ENCODE assay signal across 15 cellular contexts in the genomic region with DNA sequence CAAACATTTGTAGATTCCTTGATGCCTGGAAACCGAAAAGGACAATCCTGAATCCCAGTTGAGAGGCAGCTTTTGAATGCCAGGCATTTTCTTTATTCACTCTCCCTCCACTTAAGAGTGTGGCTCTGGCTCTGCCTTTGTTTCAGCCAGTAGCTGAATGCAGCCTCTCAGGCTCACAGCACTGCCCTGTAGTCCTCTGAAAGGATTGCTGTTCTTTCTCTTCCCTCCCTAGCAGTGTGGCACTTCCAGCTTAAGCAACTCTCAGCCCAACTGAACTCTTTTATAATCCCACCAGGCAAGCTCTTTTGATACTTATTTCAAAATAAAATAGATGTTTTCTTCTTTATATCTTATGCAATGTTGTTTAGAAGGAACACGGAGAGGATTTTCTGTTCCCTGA.
DNase-seq lines count a peak whose midpoint lies in the region; ATAC-seq and TF ChIP-seq lines count a peak whose summit lies in the region.
"Had no signal": no experiment of that assay in that cellular context is flagged by ENCODE, and none has a peak within 500 bp of the region (broad histone marks: within the 10 kb centered on the region; RNA-seq: fewer than 3 reads in every experiment).

No MANE protein-coding gene starts in this region.

- peak overlapping the region; percentile 85 for H3K27ac Mint-ChIP-seq in GM23338
- H3K27ac Mint-ChIP-seq in stimulated activated naive B cell treated with anti-CD40 and anti-IgM and Interleukin-4, amounts not matched to agents 10 μg/mL and 1 μg/mL and 100 μg/mL, for 72 hours = no peak overlapping the region

- peak overlapping the region; percentile 83 for H3K27ac ChIP-seq in GM23338 (ENCODE audit: low read depth)
- H3K27ac ChIP-seq in hepatocyte = peak overlapping the region; percentile 41
- H3K27ac ChIP-seq: BLaER1, prostate gland had no signal

- 0 out of 3 replicates have a peak, but pooled peaks cover 3% of the 10 kb centered on the region for H3K9me3 Mint-ChIP-seq in GM23338
- no peaks in the 10 kb centered on the region for H3K9me3 Mint-ChIP-seq in stimulated activated naive B cell treated with anti-CD40 and anti-IgM and Interleukin-4, amounts not matched to agents 10 μg/mL and 1 μg/mL and 100 μg/mL, for 72 hours

- peaks cover 4% of the 10 kb centered on the region; the same call in 1 of the 3 replicates for H3K36me3 Mint-ChIP-seq in GM23338 (ENCODE audit: low read depth)
- no peaks in the 10 kb centered on the region for H3K36me3 Mint-ChIP-seq in stimulated activated naive B cell treated with anti-CD40 and anti-IgM and Interleukin-4, amounts not matched to agents 10 μg/mL and 1 μg/mL and 100 μg/mL, for 72 hours

- H3K4me3 ChIP-seq in GM23338 = no peak overlapping the region
- H3K4me3 ChIP-seq in hepatocyte = no peak overlapping the region
- H3K4me3 ChIP-seq: BLaER1, prostate gland had no signal

- no peaks in the 10 kb centered on the region for H3K9me2 ChIP-seq in GM23338 (ENCODE audit: insufficient read depth)
- no peaks in the 10 kb centered on the region for H3K9me2 ChIP-seq in hepatocyte (replicated peaks; ENCODE audit: insufficient read depth)

- H3K27me3 ChIP-seq in GM23338 (ENCODE audit: insufficient read depth) (no peaks in the 10 kb centered on the region), hepatocyte (no peaks in the 10 kb centered on the region)
- H3K27me3 ChIP-seq: BLaER1 had no signal

- H3K4me3 Mint-ChIP-seq in GM23338 = no peak overlapping the region
- H3K4me3 Mint-ChIP-seq in stimulated activated naive B cell treated with anti-CD40 and anti-IgM and Interleukin-4, amounts not matched to agents 10 μg/mL and 1 μg/mL and 100 μg/mL, for 72 hours = no peak overlapping the region

- WGBS in hepatocyte (ENCODE audit: low lambda C conversion rate, missing lambda C conversion rate) = 41% methylated on average over 2 of the region's 2 CpGs

- H3K4me1 ChIP-seq in GM23338 (ENCODE audit: insufficient read depth) (peaks cover 30% of the 10 kb centered on the region), hepatocyte (ENCODE audit: insufficient read depth) (peaks cover 24% of the 10 kb centered on the region)
- H3K4me1 ChIP-seq: prostate gland had no signal

- H3K4me1 Mint-ChIP-seq in GM23338 = peaks cover 40% of the 10 kb centered on the region
- no peaks in the 10 kb centered on the region for H3K4me1 Mint-ChIP-seq in stimulated activated naive B cell treated with anti-CD40 and anti-IgM and Interleukin-4, amounts not matched to agents 10 μg/mL and 1 μg/mL and 100 μg/mL, for 72 hours

- H2AFZ ChIP-seq in GM23338 (no peak overlapping the region), hepatocyte (peak overlapping the region; percentile 15)

- DNase-seq in GM23338 (ENCODE audit: low spot score) (peak; percentile 84), anterior cingulate cortex (lab: John Stamatoyannopoulos, UW) (peak in 35 of 58 donors; percentile 1 to 79 (median 21)), hepatocyte (ENCODE audit: low spot score) (peak; percentile 56), pons (ENCODE audit: low spot score) (peak; percentile 43)
- no peak for DNase-seq in stimulated activated naive CD4-positive, alpha-beta T cell (lab: John Stamatoyannopoulos, UW)
- DNase-seq in stimulated activated naive B cell treated with anti-CD40 and anti-IgM and Interleukin-4, amounts not matched to agents 10 μg/mL and 1 μg/mL and 100 μg/mL, for 72 hours = no peak
- DNase-seq: dermis blood vessel endothelial cell; mammary epithelial cell; NCI-H187; stimulated activated CD4-positive, alpha-beta T cell treated with anti-CD3 and anti-CD28 coated beads, Interleukin-4, amount 100 ng/mL, for 24 hours; stimulated activated naive CD8-positive, alpha-beta T cell treated with anti-CD3 and anti-CD28 coated beads, Interleukin-15, Interleukin-2, amounts not matched to agents 100 U/mL and 50 U/mL, for 24 hours had no signal

- H3K79me2 ChIP-seq in GM23338 (replicated peaks; ENCODE audit: insufficient read depth) = no peaks in the 10 kb centered on the region
- no peaks in the 10 kb centered on the region for H3K79me2 ChIP-seq in hepatocyte

- no peak overlapping the region for H3K4me2 ChIP-seq in GM23338
- peak overlapping the region; percentile 33 for H3K4me2 ChIP-seq in hepatocyte
- H3K4me2 ChIP-seq: BLaER1 had no signal

- H3K36me3 ChIP-seq in GM23338 (ENCODE audit: insufficient read depth) = no peaks in the 10 kb centered on the region
- H3K36me3 ChIP-seq in hepatocyte (replicated peaks; ENCODE audit: insufficient read depth, low read depth) = no peaks in the 10 kb centered on the region
- H3K36me3 ChIP-seq: BLaER1, prostate gland had no signal

- no peak for TF ChIP-seq CTCF in GM23338 (conservative IDR thresholded peaks at IDR 0.05; ENCODE audit: low read depth in 2 of 2)
- TF ChIP-seq CTCF in hepatocyte (IDR thresholded peaks at IDR 0.05; ENCODE audit: poor library complexity) = no peak

- no peaks in the 10 kb centered on the region for H3K27me3 Mint-ChIP-seq in GM23338 (ENCODE audit: insufficient read depth, low read depth, poor library complexity)
- H3K27me3 Mint-ChIP-seq in stimulated activated naive B cell treated with anti-CD40 and anti-IgM and Interleukin-4, amounts not matched to agents 10 μg/mL and 1 μg/mL and 100 μg/mL, for 72 hours = no peaks in the 10 kb centered on the region

- H4K20me1 ChIP-seq in GM23338 (replicated peaks; ENCODE audit: insufficient read depth) (no peaks in the 10 kb centered on the region), hepatocyte (ENCODE audit: insufficient read depth, poor library complexity, severe bottlenecking) (no peaks in the 10 kb centered on the region)
- H4K20me1 ChIP-seq: BLaER1 had no signal

- H3F3A ChIP-seq in GM23338 (replicated peaks; ENCODE audit: low read depth) = no peaks in the 10 kb centered on the region

- ATAC-seq in GM23338 (peak; percentile 98), GM18873 (IDR thresholded peaks at IDR 0.05; ENCODE audit: low FRiP score, unreplicated experiment) (no peak), HG03135 (IDR thresholded peaks at IDR 0.05; ENCODE audit: unreplicated experiment) (no peak)
- ATAC-seq in stimulated activated naive B cell treated with anti-CD40 and anti-IgM and Interleukin-4, amounts not matched to agents 10 μg/mL and 1 μg/mL and 100 μg/mL, for 72 hours (replicated peaks) = no peak
- ATAC-seq: stimulated activated naive CD8-positive, alpha-beta T cell treated with anti-CD3 and anti-CD28 coated beads, Interleukin-15, Interleukin-2, amounts not matched to agents 100 U/mL and 50 U/mL, for 24 hours had no signal

- no peaks in the 10 kb centered on the region for H3K9me3 ChIP-seq in hepatocyte (ENCODE audit: low read depth)
- H3K9me3 ChIP-seq: BLaER1, prostate gland had no signal

TF ChIP-seq in GM23338, 12 proteins besides CTCF, POLR2A, EP300 and RAD21 (continues in another document):
- TF ChIP-seq, protein P1, sequence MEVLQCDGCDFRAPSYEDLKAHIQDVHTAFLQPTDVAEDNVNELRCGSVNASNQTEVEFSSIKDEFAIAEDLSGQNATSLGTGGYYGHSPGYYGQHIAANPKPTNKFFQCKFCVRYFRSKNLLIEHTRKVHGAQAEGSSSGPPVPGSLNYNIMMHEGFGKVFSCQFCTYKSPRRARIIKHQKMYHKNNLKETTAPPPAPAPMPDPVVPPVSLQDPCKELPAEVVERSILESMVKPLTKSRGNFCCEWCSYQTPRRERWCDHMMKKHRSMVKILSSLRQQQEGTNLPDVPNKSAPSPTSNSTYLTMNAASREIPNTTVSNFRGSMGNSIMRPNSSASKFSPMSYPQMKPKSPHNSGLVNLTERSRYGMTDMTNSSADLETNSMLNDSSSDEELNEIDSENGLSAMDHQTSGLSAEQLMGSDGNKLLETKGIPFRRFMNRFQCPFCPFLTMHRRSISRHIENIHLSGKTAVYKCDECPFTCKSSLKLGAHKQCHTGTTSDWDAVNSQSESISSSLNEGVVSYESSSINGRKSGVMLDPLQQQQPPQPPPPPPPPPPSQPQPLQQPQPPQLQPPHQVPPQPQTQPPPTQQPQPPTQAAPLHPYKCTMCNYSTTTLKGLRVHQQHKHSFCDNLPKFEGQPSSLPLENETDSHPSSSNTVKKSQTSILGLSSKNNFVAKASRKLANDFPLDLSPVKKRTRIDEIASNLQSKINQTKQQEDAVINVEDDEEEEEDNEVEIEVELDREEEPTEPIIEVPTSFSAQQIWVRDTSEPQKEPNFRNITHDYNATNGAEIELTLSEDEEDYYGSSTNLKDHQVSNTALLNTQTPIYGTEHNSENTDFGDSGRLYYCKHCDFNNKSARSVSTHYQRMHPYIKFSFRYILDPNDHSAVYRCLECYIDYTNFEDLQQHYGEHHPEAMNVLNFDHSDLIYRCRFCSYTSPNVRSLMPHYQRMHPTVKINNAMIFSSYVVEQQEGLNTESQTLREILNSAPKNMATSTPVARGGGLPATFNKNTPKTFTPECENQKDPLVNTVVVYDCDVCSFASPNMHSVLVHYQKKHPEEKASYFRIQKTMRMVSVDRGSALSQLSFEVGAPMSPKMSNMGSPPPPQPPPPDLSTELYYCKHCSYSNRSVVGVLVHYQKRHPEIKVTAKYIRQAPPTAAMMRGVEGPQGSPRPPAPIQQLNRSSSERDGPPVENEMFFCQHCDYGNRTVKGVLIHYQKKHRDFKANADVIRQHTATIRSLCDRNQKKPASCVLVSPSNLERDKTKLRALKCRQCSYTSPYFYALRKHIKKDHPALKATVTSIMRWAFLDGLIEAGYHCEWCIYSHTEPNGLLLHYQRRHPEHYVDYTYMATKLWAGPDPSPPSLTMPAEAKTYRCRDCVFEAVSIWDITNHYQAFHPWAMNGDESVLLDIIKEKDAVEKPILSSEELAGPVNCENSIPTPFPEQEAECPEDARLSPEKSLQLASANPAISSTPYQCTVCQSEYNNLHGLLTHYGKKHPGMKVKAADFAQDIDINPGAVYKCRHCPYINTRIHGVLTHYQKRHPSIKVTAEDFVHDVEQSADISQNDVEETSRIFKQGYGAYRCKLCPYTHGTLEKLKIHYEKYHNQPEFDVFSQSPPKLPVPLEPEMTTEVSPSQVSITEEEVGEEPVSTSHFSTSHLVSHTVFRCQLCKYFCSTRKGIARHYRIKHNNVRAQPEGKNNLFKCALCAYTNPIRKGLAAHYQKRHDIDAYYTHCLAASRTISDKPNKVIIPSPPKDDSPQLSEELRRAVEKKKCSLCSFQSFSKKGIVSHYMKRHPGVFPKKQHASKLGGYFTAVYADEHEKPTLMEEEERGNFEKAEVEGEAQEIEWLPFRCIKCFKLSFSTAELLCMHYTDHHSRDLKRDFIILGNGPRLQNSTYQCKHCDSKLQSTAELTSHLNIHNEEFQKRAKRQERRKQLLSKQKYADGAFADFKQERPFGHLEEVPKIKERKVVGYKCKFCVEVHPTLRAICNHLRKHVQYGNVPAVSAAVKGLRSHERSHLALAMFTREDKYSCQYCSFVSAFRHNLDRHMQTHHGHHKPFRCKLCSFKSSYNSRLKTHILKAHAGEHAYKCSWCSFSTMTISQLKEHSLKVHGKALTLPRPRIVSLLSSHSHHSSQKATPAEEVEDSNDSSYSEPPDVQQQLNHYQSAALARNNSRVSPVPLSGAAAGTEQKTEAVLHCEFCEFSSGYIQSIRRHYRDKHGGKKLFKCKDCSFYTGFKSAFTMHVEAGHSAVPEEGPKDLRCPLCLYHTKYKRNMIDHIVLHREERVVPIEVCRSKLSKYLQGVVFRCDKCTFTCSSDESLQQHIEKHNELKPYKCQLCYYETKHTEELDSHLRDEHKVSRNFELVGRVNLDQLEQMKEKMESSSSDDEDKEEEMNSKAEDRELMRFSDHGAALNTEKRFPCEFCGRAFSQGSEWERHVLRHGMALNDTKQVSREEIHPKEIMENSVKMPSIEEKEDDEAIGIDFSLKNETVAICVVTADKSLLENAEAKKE (CRISPR knock-in tag; IDR thresholded peaks at IDR 0.05) = peak; percentile 38; the same call in 1 of the 2 replicates

Comparison
In these comparisons a context has a peak if more than half of its experiments do, and no peak if none do; other contexts are left out.
1. DNase-seq: peak in GM23338 (single experiment), anterior cingulate cortex (35 of 58), hepatocyte (single experiment) and pons (single experiment); none in stimulated activated naive CD4-positive, alpha-beta T cell (0 of 6) and stimulated activated naive B cell treated with anti-CD40 and anti-IgM and Interleukin-4, amounts not matched to agents 10 μg/mL and 1 μg/mL and 100 μg/mL, for 72 hours (single experiment).